8 cellular contexts compared by ENCODE assay signal in the genomic region with DNA sequence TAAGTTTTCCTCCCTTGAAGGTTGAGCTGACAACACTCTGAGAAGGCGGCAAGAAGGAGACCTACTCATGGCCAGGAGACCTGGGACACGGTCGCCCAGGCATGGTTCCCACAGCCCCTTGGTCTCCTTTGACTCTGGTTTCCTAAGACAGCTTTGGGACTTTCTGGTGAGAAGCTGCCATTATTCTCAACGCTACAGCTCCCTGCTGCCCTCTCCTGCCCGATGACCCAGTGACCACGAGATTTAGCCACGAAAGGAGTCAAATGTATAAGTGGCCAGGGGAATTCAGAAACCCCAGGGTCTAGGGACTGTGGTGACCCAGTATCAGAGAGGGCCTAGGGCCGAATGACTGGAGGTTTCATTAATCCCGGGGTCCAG. TPM values are rescaled to one million over a fixed set of nuclear protein-coding genes. Genes with fewer than 3 reads are reported as not detected.
DNase-seq lines count a peak whose midpoint lies in the region; ATAC-seq and TF ChIP-seq lines count a peak whose summit lies in the region.

No MANE protein-coding gene starts in this region.

- H3K4me1 Mint-ChIP-seq in CD4-positive, alpha-beta T cell (ENCODE audit: low read depth): peaks cover 27% of the 10 kb centered on the region

- POLR2A ChIA-PET in CD4-positive, alpha-beta T cell (lab: Charles Lee): interaction anchor here (1.0 to 3.5 kb wide), 13 partner anchors 9 to 639 kb away, joined by 3 to 140 read pairs (median 7); a partner anchor contains a TSS

- intact Hi-C loops in CD4-positive, alpha-beta T cell (cut with DNase I, micrococcal nuclease): loop anchor here in 1 of 2 experiments (5.0 to 10.0 kb wide), 3 partner anchors 74 to 787 kb away; a partner anchor contains a TSS

- H3K27ac Mint-ChIP-seq in CD4-positive, alpha-beta T cell: peak overlapping the region; percentile 42

- CTCF ChIA-PET in CD4-positive, alpha-beta T cell (lab: Charles Lee): interaction anchor here (1.5 to 4.0 kb wide), 5 partner anchors 9 to 35 kb away, joined by 4 to 89 read pairs (median 4); a partner anchor contains a TSS

- ATAC-seq in CD4-positive, alpha-beta T cell (ENCODE audit: poor library complexity): no peak
- peak; percentile 6 for ATAC-seq in GM19438 (IDR thresholded peaks at IDR 0.05; ENCODE audit: low read depth, unreplicated experiment)
- no peak for ATAC-seq in HG02938 (IDR thresholded peaks at IDR 0.05; ENCODE audit: unreplicated experiment)

- TF ChIP-seq CTCF in CD4-positive, alpha-beta T cell (IDR thresholded peaks at IDR 0.05): no peak
- peak; percentile 68 for TF ChIP-seq CTCF in brain microvascular endothelial cell (IDR thresholded peaks at IDR 0.05; ENCODE audit: low read depth, low read length, missing control alignments)

- in situ Hi-C loops in brain microvascular endothelial cell (cut with HindIII; ENCODE audit: low pct_ligation_motif_present, low sequenced_read_pairs): no loop called here

- peaks cover 9% of the 10 kb centered on the region for H3K36me3 ChIP-seq in brain microvascular endothelial cell (replicated peaks)

- H3K4me3 Mint-ChIP-seq in CD4-positive, alpha-beta T cell: peak overlapping the region; percentile 73

- H3K27me3 Mint-ChIP-seq in CD4-positive, alpha-beta T cell: no peaks in the 10 kb centered on the region

- DNase-seq in CD4-positive, alpha-beta T cell: no peak
- peak; percentile 50 for DNase-seq in NCI-H460 (ENCODE audit: extremely low read depth, low read depth)
- DNase-seq in brain microvascular endothelial cell: no peak
- peak; percentile 65 for DNase-seq in iris pigment epithelial cell (ENCODE audit: low read depth)
- peak; percentile 40 for DNase-seq in stimulated activated CD8-positive, alpha-beta memory T cell treated with anti-CD3 and anti-CD28 coated beads, Interleukin-4, amount 100 ng/mL, for 48 hours
- no peak for DNase-seq in NCI-H345 (lab: John Stamatoyannopoulos, UW)

- H3K4me3 ChIP-seq in brain microvascular endothelial cell (ENCODE audit: low read depth, low read length): peak overlapping the region; percentile 64

- H3K9me3 ChIP-seq in CD4-positive, alpha-beta T cell (ENCODE audit: control insufficient read depth, low read length): no peaks in the 10 kb centered on the region

- no peak overlapping the region for H3K27ac ChIP-seq in CD4-positive, alpha-beta T cell (ENCODE audit: low read depth, low read length)
- H3K27ac ChIP-seq in brain microvascular endothelial cell: peak overlapping the region; percentile 64

- H3K9me3 Mint-ChIP-seq in CD4-positive, alpha-beta T cell: no peaks in the 10 kb centered on the region

- H3K36me3 Mint-ChIP-seq in CD4-positive, alpha-beta T cell (ENCODE audit: low read depth): peaks cover 15% of the 10 kb centered on the region

- H3K27me3 ChIP-seq in CD4-positive, alpha-beta T cell (ENCODE audit: control insufficient read depth, insufficient read depth, low read length): no peaks in the 10 kb centered on the region
- H3K27me3 ChIP-seq in brain microvascular endothelial cell (replicated peaks): no peaks in the 10 kb centered on the region

RNA-seq across cellular contexts. Expression of a gene that starts 0.7 kb away (rescaled TPM):
- 10 to 100 TPM; 20.0 to 21.2 TPM for total RNA-seq in CD4-positive, alpha-beta T cell
- 21.2 and 25.3 TPM in 2 replicates for total RNA-seq in NCI-H460 (2014; rRNA removed; shearing (Covaris generic))
- polyA plus RNA-seq in NCI-H460 (2014; cell fraction: nucleus; rRNA removed): 88.9 and 102 TPM in 2 replicates

RNA-seq across cellular contexts. Expression of a gene that starts 8.8 kb away (rescaled TPM):
- under 1 TPM; 0.14 to 0.20 TPM for total RNA-seq in CD4-positive, alpha-beta T cell
- total RNA-seq in NCI-H460 (2014; rRNA removed; shearing (Covaris generic)): not detected in 2 replicates
- polyA plus RNA-seq in NCI-H460 (2014; cell fraction: nucleus; rRNA removed): not detected in 2 replicates

RNA-seq across cellular contexts. Expression of a gene that starts 11.6 kb away (rescaled TPM):
- 10 to 100 TPM; 23.9 to 25.2 TPM for total RNA-seq in CD4-positive, alpha-beta T cell
- total RNA-seq in NCI-H460 (2014; rRNA removed; shearing (Covaris generic)): 61.2 and 73.5 TPM in 2 replicates
- 220 and 268 TPM in 2 replicates for polyA plus RNA-seq in NCI-H460 (2014; cell fraction: nucleus; rRNA removed)

RNA-seq across cellular contexts. Expression of a gene that starts 24.4 kb away (rescaled TPM):
- total RNA-seq in CD4-positive, alpha-beta T cell: 10 to 100 TPM; 43.8 to 46.2 TPM
- total RNA-seq in NCI-H460 (2014; rRNA removed; shearing (Covaris generic)): 20.3 and 22.8 TPM in 2 replicates
- 81.3 and 84.8 TPM in 2 replicates for polyA plus RNA-seq in NCI-H460 (2014; cell fraction: nucleus; rRNA removed)

Comparison
In these comparisons a context has a peak if more than half of its experiments do, and no peak if none do; other contexts are left out.
1. DNase-seq: peak in NCI-H460 (single experiment), iris pigment epithelial cell (single experiment) and stimulated activated CD8-positive, alpha-beta memory T cell treated with anti-CD3 and anti-CD28 coated beads, Interleukin-4, amount 100 ng/mL, for 48 hours (single experiment); none in CD4-positive, alpha-beta T cell (0 of 10), brain microvascular endothelial cell (single experiment) and NCI-H345 (single experiment).